Comparison of ENCODE assay signal across 14 cellular contexts in genomic region chr1:240737268-240737667, GRCh38.
"Had no signal": no experiment of that assay in that cellular context is flagged by ENCODE, and none has a peak within 500 bp of the region (broad histone marks: within the 10 kb centered on the region; RNA-seq: fewer than 3 reads in every experiment).

No MANE protein-coding gene starts in this region.

- FAIRE-seq: bronchial epithelial cell, keratinocyte had no signal

- H3K36me3 ChIP-seq: left ventricle myocardium inferior, thyroid gland had no signal

- H3K9me3 ChIP-seq: thyroid gland had no signal

- H2AFZ ChIP-seq: hepatocyte had no signal

- H3K27me3 Mint-ChIP-seq: stimulated activated memory B cell treated with anti-CD40 and anti-IgM and Interleukin-4, amounts not matched to agents 10 μg/mL and 1 μg/mL and 100 μg/mL, for 72 hours had no signal

- H3K4me1 Mint-ChIP-seq: stimulated activated memory B cell treated with anti-CD40 and anti-IgM and Interleukin-4, amounts not matched to agents 10 μg/mL and 1 μg/mL and 100 μg/mL, for 72 hours had no signal

- H3K79me2 ChIP-seq: hepatocyte had no signal

- ATAC-seq: activated CD4-positive, CD25-positive, alpha-beta regulatory T cell treated with anti-CD3 and anti-CD28 coated beads, Interleukin-2, amount 50 U/mL, for 24 hours; naive thymus-derived CD8-positive, alpha-beta T cell; stimulated activated memory B cell treated with anti-CD40 and anti-IgM and Interleukin-4, amounts not matched to agents 10 μg/mL and 1 μg/mL and 100 μg/mL, for 72 hours had no signal

- H3K27me3 ChIP-seq: hepatocyte, thyroid gland had no signal

- H3K36me3 Mint-ChIP-seq: activated naive CD8-positive, alpha-beta T cell treated with anti-CD3 and anti-CD28 coated beads for 36 hours; naive thymus-derived CD8-positive, alpha-beta T cell; stimulated activated memory B cell treated with anti-CD40 and anti-IgM and Interleukin-4, amounts not matched to agents 10 μg/mL and 1 μg/mL and 100 μg/mL, for 72 hours had no signal

- H3K4me2 ChIP-seq: hepatocyte had no signal

- DNase-seq: activated CD4-positive, alpha-beta T cell treated with anti-CD3 and anti-CD28 coated beads, Interleukin-2, amount 50 U/mL, for 1 hour; activated CD8-positive, alpha-beta memory T cell treated with anti-CD3 and anti-CD28 coated beads for 24 hours; activated naive CD8-positive, alpha-beta T cell treated with anti-CD3 and anti-CD28 coated beads for 36 hours; left ventricle myocardium inferior; naive thymus-derived CD8-positive, alpha-beta T cell; retina; thyroid gland had no signal

- H3K9me3 Mint-ChIP-seq: activated naive CD8-positive, alpha-beta T cell treated with anti-CD3 and anti-CD28 coated beads for 36 hours; naive thymus-derived CD8-positive, alpha-beta T cell; stimulated activated memory B cell treated with anti-CD40 and anti-IgM and Interleukin-4, amounts not matched to agents 10 μg/mL and 1 μg/mL and 100 μg/mL, for 72 hours; T-helper 2 cell treated with Interferon-gamma antibody and Interleukin-4, amounts not matched to agents 5 μg/mL and 100 μg/mL, for 36 hours had no signal

- H3K4me3 ChIP-seq: hepatocyte, left ventricle myocardium inferior, thyroid gland had no signal

- H3K27ac ChIP-seq: epithelial cell of prostate, hepatocyte, left ventricle myocardium inferior, thyroid gland had no signal

- H3K27ac Mint-ChIP-seq: activated naive CD8-positive, alpha-beta T cell treated with anti-CD3 and anti-CD28 coated beads for 36 hours; naive thymus-derived CD8-positive, alpha-beta T cell; stimulated activated memory B cell treated with anti-CD40 and anti-IgM and Interleukin-4, amounts not matched to agents 10 μg/mL and 1 μg/mL and 100 μg/mL, for 72 hours; T-helper 2 cell treated with Interferon-gamma antibody and Interleukin-4, amounts not matched to agents 5 μg/mL and 100 μg/mL, for 36 hours had no signal

- H3K4me1 ChIP-seq: left ventricle myocardium inferior, thyroid gland had no signal

- H3K4me3 Mint-ChIP-seq: activated naive CD8-positive, alpha-beta T cell treated with anti-CD3 and anti-CD28 coated beads for 36 hours; naive thymus-derived CD8-positive, alpha-beta T cell; stimulated activated memory B cell treated with anti-CD40 and anti-IgM and Interleukin-4, amounts not matched to agents 10 μg/mL and 1 μg/mL and 100 μg/mL, for 72 hours; T-helper 2 cell treated with Interferon-gamma antibody and Interleukin-4, amounts not matched to agents 5 μg/mL and 100 μg/mL, for 36 hours had no signal
